ENCODE assay signal across 9 cellular contexts in genomic region chr1:8987881-8988617, GRCh38. TPM values are rescaled to one million over a fixed set of nuclear protein-coding genes. Genes with fewer than 3 reads are reported as not detected.
A peak's percentile ranks its signal among the peaks of the same experiment; 100 is the strongest.
DNase-seq lines count a peak whose midpoint lies in the region; ATAC-seq and TF ChIP-seq lines count a peak whose summit lies in the region.
"Had no signal": no experiment of that assay in that cellular context is flagged by ENCODE, and none has a peak within 500 bp of the region (broad histone marks: within the 10 kb centered on the region; RNA-seq: fewer than 3 reads in every experiment).

No MANE protein-coding gene starts in this region.

- peak; percentile 7 for DNase-seq in NCI-H1105 treated with DMSO at 0.1 percent for 48 hours (lab: John Stamatoyannopoulos, UW)
- DNase-seq in NCI-H1105 (lab: John Stamatoyannopoulos, UW) = no peak
- peak; percentile 25 to 72 for DNase-seq in NCI-H446 (lab: John Stamatoyannopoulos, UW)
- DNase-seq in activated T-cell treated with anti-CD3 and anti-CD28 coated beads for 1 hour (ENCODE audit: low read depth) = peak; percentile 66
- no peak for DNase-seq in epithelial cell of proximal tubule (ENCODE audit: low read depth)
- peak; percentile 50 to 83 (median 73) for DNase-seq in naive thymus-derived CD8-positive, alpha-beta T cell
- peak; percentile 72 to 77 for DNase-seq in stimulated activated naive CD8-positive, alpha-beta T cell treated with anti-CD3 and anti-CD28 coated beads, Interleukin-15, amount 100 ng/mL, for 72 hours

- H3K27me3 Mint-ChIP-seq in naive thymus-derived CD8-positive, alpha-beta T cell = no peaks in the 10 kb centered on the region
- H3K27me3 Mint-ChIP-seq in stimulated activated naive CD8-positive, alpha-beta T cell treated with anti-CD3 and anti-CD28 coated beads, Interleukin-15, amount 100 ng/mL, for 72 hours = no peaks in the 10 kb centered on the region

- peak overlapping the region; percentile 46 to 85 (median 70) for H3K4me3 Mint-ChIP-seq in naive thymus-derived CD8-positive, alpha-beta T cell
- H3K4me3 Mint-ChIP-seq in stimulated activated naive CD8-positive, alpha-beta T cell treated with anti-CD3 and anti-CD28 coated beads, Interleukin-15, amount 100 ng/mL, for 72 hours = peak overlapping the region; percentile 62 to 68

- H3K36me3 Mint-ChIP-seq in naive thymus-derived CD8-positive, alpha-beta T cell = no peaks in the 10 kb centered on the region

- H3K27ac Mint-ChIP-seq in naive thymus-derived CD8-positive, alpha-beta T cell = peak overlapping the region; percentile 92 to 97 (median 95)
- H3K27ac Mint-ChIP-seq in stimulated activated naive CD8-positive, alpha-beta T cell treated with anti-CD3 and anti-CD28 coated beads, Interleukin-15, amount 100 ng/mL, for 72 hours = peak overlapping the region; percentile 86 to 88

- H3K9me3 Mint-ChIP-seq in naive thymus-derived CD8-positive, alpha-beta T cell = no peaks in the 10 kb centered on the region
- H3K9me3 Mint-ChIP-seq in stimulated activated naive CD8-positive, alpha-beta T cell treated with anti-CD3 and anti-CD28 coated beads, Interleukin-15, amount 100 ng/mL, for 72 hours = peaks cover 9 to 15% of the 10 kb centered on the region in 2 donors

- POLR2A ChIA-PET in naive thymus-derived CD8-positive, alpha-beta T cell (lab: Charles Lee) = interaction anchor here (0.5 to 11.2 kb wide), 18 partner anchors 9 to 1031 kb away, joined by 3 to 361 read pairs (median 6); partner anchors contain the start of gene ENO1

- TF ChIP-seq CTCF in epithelial cell of proximal tubule (conservative IDR thresholded peaks at IDR 0.05; ENCODE audit: low read depth, low read length) = peak; percentile 89

- H3K4me3 ChIP-seq in epithelial cell of proximal tubule (ENCODE audit: low read depth, low read length) = no peak overlapping the region

- peak; percentile 58 to 63 for ATAC-seq in naive thymus-derived CD8-positive, alpha-beta T cell
- peak; percentile 60 for ATAC-seq in stimulated activated naive CD8-positive, alpha-beta T cell treated with anti-CD3 and anti-CD28 coated beads, Interleukin-15, amount 100 ng/mL, for 72 hours
- ATAC-seq in GM19452 (IDR thresholded peaks at IDR 0.05; ENCODE audit: unreplicated experiment) = no peak

- peaks cover 18 to 44% (median 40%) of the 10 kb centered on the region in 4 donors for H3K4me1 Mint-ChIP-seq in naive thymus-derived CD8-positive, alpha-beta T cell
- H3K4me1 Mint-ChIP-seq in stimulated activated naive CD8-positive, alpha-beta T cell treated with anti-CD3 and anti-CD28 coated beads, Interleukin-15, amount 100 ng/mL, for 72 hours = peaks cover 66% of the 10 kb centered on the region

RNA-seq across cellular contexts. Expression of gene SLC2A7, which starts 38.2 kb away (rescaled TPM):
- not detected in 2 replicates for total RNA-seq in epithelial cell of proximal tubule
- total RNA-seq in naive thymus-derived CD8-positive, alpha-beta T cell = not detected
- polyA plus RNA-seq in naive thymus-derived CD8-positive, alpha-beta T cell = under 1 TPM in 2 of 3 donors, not detected in 1; 0.16 to 0.20 TPM
- total RNA-seq: mononuclear cell had no signal

RNA-seq across cellular contexts. Expression of gene CA6, which starts 42.4 kb away (rescaled TPM):
- not detected in 2 replicates for total RNA-seq in epithelial cell of proximal tubule
- total RNA-seq in naive thymus-derived CD8-positive, alpha-beta T cell = 10 to 100 TPM; 11.3 to 11.5 TPM
- 10 to 100 TPM in 2 of 3 donors, 1 to 10 TPM in 1; 5.9 to 53.7 (median 17.1) TPM for polyA plus RNA-seq in naive thymus-derived CD8-positive, alpha-beta T cell

Comparison
In these comparisons a context has a peak if more than half of its experiments do, and no peak if none do; other contexts are left out.
1. DNase-seq: peak in NCI-H1105 treated with DMSO at 0.1 percent for 48 hours (single experiment), NCI-H446 (2 of 2), activated T-cell treated with anti-CD3 and anti-CD28 coated beads for 1 hour (single experiment), naive thymus-derived CD8-positive, alpha-beta T cell (10 of 10) and stimulated activated naive CD8-positive, alpha-beta T cell treated with anti-CD3 and anti-CD28 coated beads, Interleukin-15, amount 100 ng/mL, for 72 hours (2 of 2); none in NCI-H1105 (single experiment) and epithelial cell of proximal tubule (single experiment).
2. RNA of gene CA6, which starts 42.4 kb away (total RNA-seq): 11.3 to 11.5 TPM in naive thymus-derived CD8-positive, alpha-beta T cell; not detected in epithelial cell of proximal tubule; every median in the first group is over 10 times any median in the second.